ENCODE assay signal across 12 cellular contexts in genomic region chr9:26954050-26954508, GRCh38. TPM values are rescaled to one million over a fixed set of nuclear protein-coding genes. Genes with fewer than 3 reads are reported as not detected.
DNase-seq lines count a peak whose midpoint lies in the region; ATAC-seq, FAIRE-seq and TF ChIP-seq lines count a peak whose summit lies in the region.
"Had no signal": no experiment of that assay in that cellular context is flagged by ENCODE, and none has a peak within 500 bp of the region (broad histone marks: within the 10 kb centered on the region; RNA-seq: fewer than 3 reads in every experiment).

No MANE protein-coding gene starts in this region.

- no peaks in the 10 kb centered on the region for H3K27me3 ChIP-seq in adrenal gland
- H3K27me3 ChIP-seq: cardiac muscle cell had no signal

- intact Hi-C loops in kidney (cut with DNase I) (no loop called here), adrenal gland (cut with DNase I) (no loop called here)

- H3K27ac ChIP-seq in kidney (ENCODE audit: low read depth in 2 of 2, low read length in 2 of 2) (peak overlapping the region in 1 of 2 donors; percentile 36), adrenal gland (peak overlapping the region in 2 of 5 donors; percentile 91 to 95)
- H3K27ac ChIP-seq: cardiac muscle cell had no signal

- no peak overlapping the region for H3K9ac ChIP-seq in kidney (ENCODE audit: low read length in 2 of 2)

- TF ChIP-seq CTCF in AG09309 (IDR thresholded peaks at IDR 0.05; ENCODE audit: control insufficient read depth, insufficient read depth, low read depth, low read length, missing control alignments) (no peak), kidney (IDR thresholded peaks at IDR 0.05; ENCODE audit: borderline replicate concordance, extremely low read depth, insufficient read depth) (no peak), adrenal gland (IDR thresholded peaks at IDR 0.05) (no peak)

- 69 to 77% (median 72%) methylated on average over 3 of the region's 3 CpGs for WGBS in adrenal gland, 4 donors

- H3K9me3 ChIP-seq in kidney (ENCODE audit: control insufficient read depth in 1 of 2, low read length in 2 of 2): no peaks in the 10 kb centered on the region
- no peaks in the 10 kb centered on the region for H3K9me3 ChIP-seq in adrenal gland (replicated peaks in 1 of 3)

- H3K4me1 ChIP-seq in kidney (ENCODE audit: control insufficient read depth in 1 of 2, insufficient read depth in 1 of 2, low read depth in 1 of 2, low read length in 2 of 2) (peaks cover 0 to 9% of the 10 kb centered on the region in 2 donors), adrenal gland (replicated peaks in 1 of 2) (peaks cover 0 to 25% of the 10 kb centered on the region in 2 donors)

- H3K36me3 ChIP-seq in kidney (ENCODE audit: control insufficient read depth in 1 of 2, insufficient read depth in 2 of 2, low read length in 2 of 2) (no peaks in the 10 kb centered on the region), adrenal gland (replicated peaks in 1 of 2) (no peaks in the 10 kb centered on the region)
- H3K36me3 ChIP-seq: cardiac muscle cell had no signal

- no peak for FAIRE-seq in kidney (lab: Jason Lieb, UNC)

- ATAC-seq in GM19351 (IDR thresholded peaks at IDR 0.05; ENCODE audit: unreplicated experiment): peak; percentile 44
- ATAC-seq in HG03097 (IDR thresholded peaks at IDR 0.05; ENCODE audit: low FRiP score, unreplicated experiment): no peak
- no peak for ATAC-seq in HG02571 (IDR thresholded peaks at IDR 0.05; ENCODE audit: unreplicated experiment)
- ATAC-seq in GM21381 (IDR thresholded peaks at IDR 0.05; ENCODE audit: unreplicated experiment): no peak

- H3K4me3 ChIP-seq in AG09309 (ENCODE audit: control insufficient read depth, low read depth, low read length) (no peak overlapping the region), kidney (ENCODE audit: low read length in 2 of 2) (peak overlapping the region; percentile 7 to 8), adrenal gland (no peak overlapping the region)
- H3K4me3 ChIP-seq: cardiac muscle cell had no signal

- DNase-seq in AG09309 (ENCODE audit: low read depth): peak; percentile 13
- DNase-seq in RPMI7951 (ENCODE audit: low read depth): peak; percentile 78
- no peak for DNase-seq in kidney
- DNase-seq in adrenal gland: no peak
- DNase-seq: DMS153 had no signal

- no peak for TF ChIP-seq POLR2A in adrenal gland (IDR thresholded peaks at IDR 0.05)

RNA-seq across cellular contexts. Expression of gene IFT74, which starts 2.1 kb away (rescaled TPM):
- total RNA-seq in RPMI7951 (2014; rRNA removed; shearing (Covaris generic)): 15.7 and 20.2 TPM in 2 replicates
- total RNA-seq in kidney (23.5 TPM), adrenal gland (10 to 100 TPM; 12.1 to 24.7 (median 18.7) TPM)
- polyA plus RNA-seq in kidney (ENCODE audit: insufficient read depth, low read depth, low replicate concordance) (14.1 TPM), adrenal gland (10 to 100 TPM; 15.1 to 29.8 (median 18.5) TPM)

RNA-seq across cellular contexts. Expression of gene PLAA, which starts 7.0 kb away (rescaled TPM):
- 18.1 and 22.6 TPM in 2 replicates for total RNA-seq in RPMI7951 (2014; rRNA removed; shearing (Covaris generic))
- total RNA-seq in kidney (26.9 TPM), adrenal gland (10 to 100 TPM; 30.9 to 89.8 (median 40.8) TPM)
- polyA plus RNA-seq in kidney (ENCODE audit: insufficient read depth, low read depth, low replicate concordance) (12.0 TPM), adrenal gland (10 to 100 TPM; 12.8 to 62.2 (median 13.6) TPM)

RNA-seq across cellular contexts. Expression of gene LRRC19, which starts 51.4 kb away (rescaled TPM):
- not detected in 2 replicates for total RNA-seq in RPMI7951 (2014; rRNA removed; shearing (Covaris generic))
- total RNA-seq in kidney (14.8 TPM), adrenal gland (not detected)
- polyA plus RNA-seq in kidney (ENCODE audit: insufficient read depth, low read depth, low replicate concordance) (17.6 TPM), adrenal gland (not detected)
- total RNA-seq: cardiac muscle cell, NCI-H460, progenitor cell of endocrine pancreas had no signal

Comparison
In these comparisons a context has a peak if more than half of its experiments do, and no peak if none do; other contexts are left out.
1. DNase-seq: peak in AG09309 (single experiment) and RPMI7951 (single experiment); none in kidney (single experiment) and adrenal gland (0 of 7).
2. H3K4me3 ChIP-seq: peak in kidney (2 of 2); none in AG09309 (single experiment) and adrenal gland (0 of 4).
3. RNA of gene LRRC19, which starts 51.4 kb away (total RNA-seq): 14.8 TPM in kidney (single experiment); not detected in RPMI7951 and not detected in adrenal gland; every median in the first group is over 10 times any median in the second.